Comparison of ENCODE assay signal across 8 cellular contexts in genomic region chr9:129139993-129140396, GRCh38. TPM values are rescaled to one million over a fixed set of nuclear protein-coding genes. Genes with fewer than 3 reads are reported as not detected.
DNase-seq lines count a peak whose midpoint lies in the region; ATAC-seq, FAIRE-seq and TF ChIP-seq lines count a peak whose summit lies in the region.

No MANE protein-coding gene starts in this region.

- H3K9me2 ChIP-seq in OCI-LY7 (ENCODE audit: insufficient read depth, low read length): no peaks in the 10 kb centered on the region

- TF ChIP-seq CTCF in GM20000 (IDR thresholded peaks at IDR 0.05; ENCODE audit: extremely low read depth, missing control alignments) (no peak), OCI-LY7 (conservative IDR thresholded peaks at IDR 0.05; ENCODE audit: low read length) (no peak)

- intact Hi-C loops in OCI-LY7 (cut with micrococcal nuclease; ENCODE audit: unreplicated experiment): loop anchor here (1.0 to 5.0 kb wide), 3 partner anchors 34 to 471 kb away; no protein-coding TSS in a partner anchor

- peak overlapping the region; percentile 98 for H3K4me2 ChIP-seq in OCI-LY7 (ENCODE audit: low read length)

- no peaks in the 10 kb centered on the region for H3K27me3 Mint-ChIP-seq in CD4-positive, CD25-positive, alpha-beta regulatory T cell
- no peaks in the 10 kb centered on the region for H3K27me3 Mint-ChIP-seq in activated T-cell treated with anti-CD3 and anti-CD28 coated beads, Interleukin-2, amount 50 U/mL, for 24 hours

- peak overlapping the region; percentile 82 to 98 (median 90) for H3K4me3 Mint-ChIP-seq in CD4-positive, CD25-positive, alpha-beta regulatory T cell
- H3K4me3 Mint-ChIP-seq in activated T-cell treated with anti-CD3 and anti-CD28 coated beads, Interleukin-2, amount 50 U/mL, for 24 hours: peak overlapping the region; percentile 81

- no peaks in the 10 kb centered on the region for H4K20me1 ChIP-seq in OCI-LY7 (ENCODE audit: insufficient read depth, low read length)

- H2AFZ ChIP-seq in OCI-LY7 (ENCODE audit: low read length): peak overlapping the region; percentile 36; the same call in 1 of the 2 replicates

- peaks cover 8 to 36% (median 17%) of the 10 kb centered on the region in 4 donors for H3K4me1 Mint-ChIP-seq in CD4-positive, CD25-positive, alpha-beta regulatory T cell
- peaks cover 47% of the 10 kb centered on the region for H3K4me1 Mint-ChIP-seq in activated T-cell treated with anti-CD3 and anti-CD28 coated beads, Interleukin-2, amount 50 U/mL, for 24 hours (ENCODE audit: low read depth)

- ATAC-seq in CD4-positive, CD25-positive, alpha-beta regulatory T cell (ENCODE audit: low read depth in 2 of 2): peak; percentile 83 to 87
- peak; percentile 86 for ATAC-seq in esophagus mucosa

- POLR2A ChIA-PET in OCI-LY7 (lab: Charles Lee): interaction anchor here (0.8 to 2.0 kb wide), 4 partner anchors 9 to 37 kb away, joined by 3 to 7 read pairs (median 6); no protein-coding TSS in a partner anchor

- DNase-seq in CD4-positive, CD25-positive, alpha-beta regulatory T cell: peak; percentile 70 to 91 (median 71)
- DNase-seq in GM20000 (ENCODE audit: low spot score) (peak; percentile 88), HTR-8/SVneo (ENCODE audit: insufficient read length, low spot score) (peak; percentile 91), OCI-LY7 (ENCODE audit: low spot score) (peak; percentile 96)
- peak; percentile 80 for DNase-seq in activated T-cell treated with anti-CD3 and anti-CD28 coated beads, Interleukin-2, amount 50 U/mL, for 24 hours
- DNase-seq in stimulated activated CD8-positive, alpha-beta memory T cell treated with anti-CD3 and anti-CD28 coated beads, Interleukin-7, amount 100 ng/mL, for 24 hours (ENCODE audit: low read depth): peak; percentile 31

- peak overlapping the region; percentile 90 for H3K27ac ChIP-seq in CD4-positive, CD25-positive, alpha-beta regulatory T cell (ENCODE audit: insufficient read depth, low read length, poor library complexity, severe bottlenecking)
- H3K27ac ChIP-seq in OCI-LY7 (ENCODE audit: low read depth, low read length, poor library complexity, severe bottlenecking) (peak overlapping the region; percentile 91), muscle layer of colon (ENCODE audit: low read depth, low read length) (peak overlapping the region; percentile 95)

- peaks cover 27% of the 10 kb centered on the region for H3K36me3 ChIP-seq in CD4-positive, CD25-positive, alpha-beta regulatory T cell (ENCODE audit: control insufficient read depth, insufficient read depth, low read length)
- peaks cover 49% of the 10 kb centered on the region for H3K36me3 ChIP-seq in OCI-LY7 (ENCODE audit: insufficient read depth, low read length)
- H3K36me3 ChIP-seq in muscle layer of colon (ENCODE audit: insufficient read depth, low read length): peaks cover 41% of the 10 kb centered on the region

- H3K27me3 ChIP-seq in CD4-positive, CD25-positive, alpha-beta regulatory T cell (ENCODE audit: control insufficient read depth, insufficient read depth, low read length): no peaks in the 10 kb centered on the region
- no peaks in the 10 kb centered on the region for H3K27me3 ChIP-seq in muscle layer of colon (ENCODE audit: control insufficient read depth in 1 of 2, insufficient read depth in 2 of 2, low read length in 2 of 2)

- no peaks in the 10 kb centered on the region for H3K9me3 Mint-ChIP-seq in CD4-positive, CD25-positive, alpha-beta regulatory T cell
- H3K9me3 Mint-ChIP-seq in activated T-cell treated with anti-CD3 and anti-CD28 coated beads, Interleukin-2, amount 50 U/mL, for 24 hours: no peaks in the 10 kb centered on the region

- no peaks in the 10 kb centered on the region; the same call in 1 of the 2 replicates for H3K79me2 ChIP-seq in OCI-LY7 (ENCODE audit: insufficient read depth, low read depth, low read length)

- CTCF ChIA-PET in OCI-LY7 (lab: Charles Lee; ENCODE audit: unreplicated experiment): interaction anchor here (0.6 to 1.6 kb wide), 7 partner anchors 9 to 484 kb away, joined by 3 to 9 read pairs (median 3); partner anchors contain the start of gene IER5L

- peak overlapping the region; percentile 89 for H3K9ac ChIP-seq in muscle layer of colon (ENCODE audit: low read length)

- H3K36me3 Mint-ChIP-seq in CD4-positive, CD25-positive, alpha-beta regulatory T cell: peaks cover 20% of the 10 kb centered on the region
- H3K36me3 Mint-ChIP-seq in activated T-cell treated with anti-CD3 and anti-CD28 coated beads, Interleukin-2, amount 50 U/mL, for 24 hours (ENCODE audit: low read depth): peaks cover 63% of the 10 kb centered on the region

- H3K4me3 ChIP-seq in CD4-positive, CD25-positive, alpha-beta regulatory T cell (ENCODE audit: low read depth, low read length): peak overlapping the region; percentile 82
- H3K4me3 ChIP-seq in OCI-LY7 (ENCODE audit: low read depth, low read length, poor library complexity, severe bottlenecking): peak overlapping the region; percentile 64
- peak overlapping the region in 1 of 2 donors; percentile 62 for H3K4me3 ChIP-seq in muscle layer of colon (ENCODE audit: low read depth in 1 of 2, low read length in 2 of 2)

- H3K27ac Mint-ChIP-seq in CD4-positive, CD25-positive, alpha-beta regulatory T cell: peak overlapping the region; percentile 79 to 99 (median 94)
- peak overlapping the region; percentile 97 for H3K27ac Mint-ChIP-seq in activated T-cell treated with anti-CD3 and anti-CD28 coated beads, Interleukin-2, amount 50 U/mL, for 24 hours

- FAIRE-seq in HTR-8/SVneo (lab: Jason Lieb, UNC): no peak

- H3K4me1 ChIP-seq in CD4-positive, CD25-positive, alpha-beta regulatory T cell (ENCODE audit: control insufficient read depth, insufficient read depth, low read length, poor library complexity, severe bottlenecking): peaks cover 36% of the 10 kb centered on the region
- H3K4me1 ChIP-seq in OCI-LY7 (ENCODE audit: insufficient read depth, low read length, poor library complexity, severe bottlenecking) (peaks cover 53% of the 10 kb centered on the region), muscle layer of colon (ENCODE audit: insufficient read depth, low read length) (peaks cover 63% of the 10 kb centered on the region)

- BruUV-seq in OCI-LY7 (replicated peaks; lab: Mats Ljungman, UMichigan): no TSS peak

- no peaks in the 10 kb centered on the region for H3K9me3 ChIP-seq in CD4-positive, CD25-positive, alpha-beta regulatory T cell (ENCODE audit: control insufficient read depth in 2 of 2, low read length in 2 of 2)
- H3K9me3 ChIP-seq in OCI-LY7 (ENCODE audit: low read length) (no peaks in the 10 kb centered on the region), muscle layer of colon (ENCODE audit: low read length) (no peaks in the 10 kb centered on the region)

RNA-seq across cellular contexts. Expression of gene PTPA, which starts 28.8 kb away (rescaled TPM):
- total RNA-seq in CD4-positive, CD25-positive, alpha-beta regulatory T cell: 53.7 TPM
- polyA plus RNA-seq in CD4-positive, CD25-positive, alpha-beta regulatory T cell: 10 to 100 TPM; 12.9 to 21.6 (median 16.0) TPM
- 106 and 109 TPM in 2 replicates for total RNA-seq in OCI-LY7 (2014; rRNA removed; shearing (Covaris generic))
- total RNA-seq in OCI-LY7 (2022) (95.8 and 111 TPM in 2 replicates), esophagus mucosa (121 TPM)

RNA-seq across cellular contexts. Expression of gene CRAT, which starts 29.4 kb away (rescaled TPM):
- total RNA-seq in CD4-positive, CD25-positive, alpha-beta regulatory T cell: 12.5 TPM
- polyA plus RNA-seq in CD4-positive, CD25-positive, alpha-beta regulatory T cell: 10 to 100 TPM in 2 of 4 donors, 1 to 10 TPM in 2; 8.7 to 11.4 (median 10.2) TPM
- 0.26 and 1.8 TPM in 2 replicates for total RNA-seq in OCI-LY7 (2014; rRNA removed; shearing (Covaris generic))
- 5.3 and 6.5 TPM in 2 replicates for total RNA-seq in OCI-LY7 (2022)
- 33.4 TPM for total RNA-seq in esophagus mucosa

RNA-seq across cellular contexts. Expression of gene IER5L, which starts 38.1 kb away (rescaled TPM):
- total RNA-seq in CD4-positive, CD25-positive, alpha-beta regulatory T cell: 2.7 TPM
- polyA plus RNA-seq in CD4-positive, CD25-positive, alpha-beta regulatory T cell: not detected
- total RNA-seq in OCI-LY7 (2014; rRNA removed; shearing (Covaris generic)): 16.9 and 21.2 TPM in 2 replicates
- total RNA-seq in OCI-LY7 (2022) (2.8 and 3.4 TPM in 2 replicates), esophagus mucosa (8.1 TPM)

RNA-seq across cellular contexts. Expression of gene DOLPP1, which starts 59.1 kb away (rescaled TPM):
- 3.9 TPM for total RNA-seq in CD4-positive, CD25-positive, alpha-beta regulatory T cell
- 1 to 10 TPM; 8.6 to 9.3 (median 8.9) TPM for polyA plus RNA-seq in CD4-positive, CD25-positive, alpha-beta regulatory T cell
- total RNA-seq in OCI-LY7 (2014; rRNA removed; shearing (Covaris generic)): 15.1 and 16.9 TPM in 2 replicates
- total RNA-seq in OCI-LY7 (2022) (13.5 and 16.9 TPM in 2 replicates), esophagus mucosa (14.7 TPM)

Comparison
In these comparisons a context has a peak if more than half of its experiments do, and no peak if none do; other contexts are left out.
1. DNase-seq: peak in every context shown above with its lines; median percentile 96 in OCI-LY7; 91 in HTR-8/SVneo; 88 in GM20000; 80 in activated T-cell treated with anti-CD3 and anti-CD28 coated beads, Interleukin-2, amount 50 U/mL, for 24 hours; 71 in CD4-positive, CD25-positive, alpha-beta regulatory T cell; 31 in stimulated activated CD8-positive, alpha-beta memory T cell treated with anti-CD3 and anti-CD28 coated beads, Interleukin-7, amount 100 ng/mL, for 24 hours.